In the genomic region with DNA sequence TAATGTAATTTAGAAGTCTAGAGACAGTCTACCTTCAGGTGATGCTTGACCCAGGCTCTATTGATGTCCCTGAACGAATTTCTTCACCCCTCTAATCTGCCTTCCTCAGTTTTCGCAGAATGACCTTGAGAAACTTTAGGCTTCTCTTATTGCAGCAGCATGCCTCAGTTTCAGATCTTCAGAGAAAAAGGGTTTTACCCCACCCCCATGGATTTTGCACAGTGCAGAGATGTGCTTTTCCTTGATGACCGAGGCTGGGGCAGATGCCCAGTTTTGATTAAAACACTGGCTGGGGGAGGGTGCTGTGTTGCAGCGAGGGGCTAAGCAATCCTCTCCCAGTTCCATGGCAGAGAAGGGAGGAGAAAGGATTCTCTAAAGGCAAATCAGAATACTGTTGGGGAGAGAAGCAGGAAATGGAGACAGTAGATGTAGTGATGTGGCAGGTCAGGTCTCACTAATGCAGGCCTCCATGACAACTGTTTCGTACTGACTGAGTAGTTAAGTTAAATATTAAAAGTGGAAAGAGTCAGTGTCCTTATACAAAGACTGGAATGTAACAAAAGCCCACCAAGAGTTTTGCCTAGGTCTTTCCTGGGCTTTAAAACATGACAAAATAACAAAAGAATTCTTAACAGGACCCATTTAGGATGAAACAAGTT, we compare ENCODE assay signal across 15 cellular contexts. TPM values are rescaled to one million over a fixed set of nuclear protein-coding genes. Genes with fewer than 3 reads are reported as not detected.
DNase-seq lines count a peak whose midpoint lies in the region; ATAC-seq and FAIRE-seq lines count a peak whose summit lies in the region.
"Had no signal": no experiment of that assay in that cellular context is flagged by ENCODE, and none has a peak within 500 bp of the region (broad histone marks: within the 10 kb centered on the region; RNA-seq: fewer than 3 reads in every experiment).

No MANE protein-coding gene starts in this region.

- H3K36me3 ChIP-seq in NT2/D1 (ENCODE audit: insufficient read depth, insufficient read length, low read length): no peaks in the 10 kb centered on the region
- H3K36me3 ChIP-seq: cardiac muscle cell, uterus had no signal

- DNase-seq in GM18507 (ENCODE audit: extremely low spot score, insufficient read length, low read depth) (no peak), NT2/D1 (ENCODE audit: low read depth, low spot score) (no peak), posterior vena cava (ENCODE audit: low spot score) (no peak), Right ventricle myocardium superior (no peak), foreskin melanocyte (no peak), HPDE6-E6E7 (ENCODE audit: extremely low spot score) (no peak)
- DNase-seq: activated CD4-positive, alpha-beta T cell treated with anti-CD3 and anti-CD28 coated beads for 4 hours; Karpas-422; mammary epithelial cell; NCI-H1930; stimulated activated CD4-positive, alpha-beta T cell treated with anti-CD3 and anti-CD28 coated beads, Interleukin-12 subunit alpha, Interleukin-12 subunit beta, amount 100 ng/mL, for 4 hours; uterus had no signal

- intact Hi-C loops in posterior vena cava (cut with DNase I): no loop called here
- intact Hi-C loops in Right ventricle myocardium superior (cut with DNase I): no loop called here

- ATAC-seq in GM19468 (IDR thresholded peaks at IDR 0.05; ENCODE audit: extremely low read depth, unreplicated experiment) (peak; percentile 35), HG02870 (IDR thresholded peaks at IDR 0.05; ENCODE audit: unreplicated experiment) (peak; percentile 75), Right ventricle myocardium superior (ENCODE audit: poor library complexity) (no peak)

- H3K9ac ChIP-seq in NT2/D1 (ENCODE audit: insufficient read length, low read depth): peak overlapping the region; percentile 50

- H3K4me3 ChIP-seq in NT2/D1 (ENCODE audit: insufficient read length, low read depth): no peak overlapping the region
- H3K4me3 ChIP-seq: cardiac muscle cell, uterus had no signal

- H3K9me3 ChIP-seq in NT2/D1 (ENCODE audit: insufficient read depth, low read length): no peaks in the 10 kb centered on the region
- H3K9me3 ChIP-seq: uterus had no signal

- FAIRE-seq in GM18507 (lab: Jason Lieb, UNC): peak; percentile 77

- H3K27me3 ChIP-seq in NT2/D1 (ENCODE audit: insufficient read depth, insufficient read length): no peaks in the 10 kb centered on the region
- H3K27me3 ChIP-seq: cardiac muscle cell, uterus had no signal

- H3K4me1 ChIP-seq in NT2/D1 (ENCODE audit: insufficient read depth, insufficient read length): no peaks in the 10 kb centered on the region
- H3K4me1 ChIP-seq: uterus had no signal

RNA-seq across cellular contexts. Expression of gene PDZD8, which starts 50.8 kb away (rescaled TPM):
- total RNA-seq in posterior vena cava: 10 to 100 TPM; 29.2 to 35.7 TPM
- total RNA-seq in Right ventricle myocardium superior: 16.6 TPM
